1 cellular context compared by ENCODE assay signal in genomic region chr20:32207626-32208498, GRCh38.
TF ChIP-seq lines count a peak whose summit lies in the region.

TSS of gene PLAGL2 (minus strand) at chr20:32207743. CDS start at chr20:32202178, 5,565 bp downstream.
TSS of gene POFUT1 (plus strand) at chr20:32207880. CDS start at chr20:32207942, 62 bp downstream.

TF ChIP-seq in GM12878, 131 proteins besides CTCF, POLR2A, EP300 and RAD21 (continued from another document and continues in another):
- no peak for TF ChIP-seq CUX1 (IDR thresholded peaks at IDR 0.05; ENCODE audit: insufficient replicate concordance, low read depth, low read length)
- TF ChIP-seq NR2F1 (conservative IDR thresholded peaks at IDR 0.05), result peak; percentile 75
- TF ChIP-seq HDAC6 (IDR thresholded peaks at IDR 0.05; ENCODE audit: unreplicated experiment), result no peak
- 0 out of 2 replicates have a peak, but pooled peaks have one; percentile 65 for TF ChIP-seq ZNF207 (IDR thresholded peaks at IDR 0.05; ENCODE audit: borderline replicate concordance)
- no peak for TF ChIP-seq NFYA (IDR thresholded peaks at IDR 0.05; ENCODE audit: borderline replicate concordance, low read depth, low read length)
- no peak for TF ChIP-seq FOXK2 (IDR thresholded peaks at IDR 0.05)
- TF ChIP-seq ZNF687 (IDR thresholded peaks at IDR 0.05), result peak; percentile 81
- peak; percentile 77 for TF ChIP-seq HCFC1 (IDR thresholded peaks at IDR 0.05; ENCODE audit: low read length)
- TF ChIP-seq USF1 (IDR thresholded peaks at IDR 0.05; ENCODE audit: borderline replicate concordance, extremely low read length, insufficient read depth, low read depth, low read length), result no peak
- 0 out of 2 replicates have a peak, but pooled peaks have one; percentile 55 for TF ChIP-seq SMAD5 (IDR thresholded peaks at IDR 0.05; ENCODE audit: low read depth)
- TF ChIP-seq E2F4 (IDR thresholded peaks at IDR 0.05; ENCODE audit: low read depth, low read length), result no peak
- 0 out of 2 replicates have a peak, but pooled peaks have one; percentile 58 for TF ChIP-seq ZNF592 (IDR thresholded peaks at IDR 0.05)
- TF ChIP-seq REST (IDR thresholded peaks at IDR 0.05; ENCODE audit: low read depth, low read length), result no peak
- 0 out of 2 replicates have a peak, but pooled peaks have one; percentile 40 for TF ChIP-seq TCF3 (IDR thresholded peaks at IDR 0.05; ENCODE audit: borderline replicate concordance, insufficient read depth, low read depth, low read length)
- TF ChIP-seq TAF1 (IDR thresholded peaks at IDR 0.05; ENCODE audit: borderline replicate concordance, low read depth, low read length), result peak; percentile 98
- TF ChIP-seq IKZF1 (conservative IDR thresholded peaks at IDR 0.05), result peak; percentile 95
- peak; percentile 46 for TF ChIP-seq SP1 (IDR thresholded peaks at IDR 0.05; ENCODE audit: low read depth, low read length)
- no peak for TF ChIP-seq ZBTB40 (IDR thresholded peaks at IDR 0.05; ENCODE audit: borderline replicate concordance)
- peak; percentile 38; the same call in 1 of the 2 replicates for TF ChIP-seq PML (IDR thresholded peaks at IDR 0.05; ENCODE audit: low read length)
- peak; percentile 95 for TF ChIP-seq DPF2 (IDR thresholded peaks at IDR 0.05)
- peak; percentile 26 for TF ChIP-seq KLF5 (IDR thresholded peaks at IDR 0.05; ENCODE audit: partially characterized antibody)
- peak; percentile 88 for TF ChIP-seq YY1 (IDR thresholded peaks at IDR 0.05; ENCODE audit: low read depth, low read length)
- peak; percentile 97 for TF ChIP-seq GATAD2B (conservative IDR thresholded peaks at IDR 0.05; ENCODE audit: low read depth)
- peak; percentile 64 for TF ChIP-seq MYC (IDR thresholded peaks at IDR 0.05; ENCODE audit: insufficient read depth, insufficient read length, insufficient replicate concordance, low read length, severe bottlenecking)
- TF ChIP-seq ASH2L (IDR thresholded peaks at IDR 0.05; ENCODE audit: borderline replicate concordance, low read depth), result no peak
